In genomic region chr17:59437766-59438165, GRCh38 we compare ENCODE assay signal across 14 cellular contexts.
DNase-seq lines count a peak whose midpoint lies in the region; ATAC-seq, FAIRE-seq and TF ChIP-seq lines count a peak whose summit lies in the region.
"Had no signal": no experiment of that assay in that cellular context is flagged by ENCODE, and none has a peak within 500 bp of the region (broad histone marks: within the 10 kb centered on the region; RNA-seq: fewer than 3 reads in every experiment).

No MANE protein-coding gene starts in this region.

- no peaks in the 10 kb centered on the region for H3K36me3 Mint-ChIP-seq in activated CD4-positive, alpha-beta memory T cell treated with anti-CD3 and anti-CD28 coated beads for 36 hours
- peaks cover 1% of the 10 kb centered on the region for H3K36me3 Mint-ChIP-seq in chondrocyte (ENCODE audit: low read depth)
- H3K36me3 Mint-ChIP-seq in effector memory CD8-positive, alpha-beta T cell (ENCODE audit: insufficient read depth), result peaks cover under 1% of the 10 kb centered on the region
- H3K36me3 Mint-ChIP-seq in activated naive CD4-positive, alpha-beta T cell treated with anti-CD3 and anti-CD28 coated beads for 36 hours (ENCODE audit: low read depth), result no peaks in the 10 kb centered on the region
- H3K36me3 Mint-ChIP-seq: IgD-negative memory B cell had no signal

- POLR2A ChIA-PET in activated CD4-positive, alpha-beta memory T cell treated with anti-CD3 and anti-CD28 coated beads for 36 hours (lab: Charles Lee), result interaction anchor here (1.1 to 3.2 kb wide), 2 partner anchors 10 to 108 kb away, joined by 3 to 13 read pairs; no protein-coding TSS in a partner anchor

- no peaks in the 10 kb centered on the region for H3K9me3 ChIP-seq in parathyroid adenoma (ENCODE audit: control insufficient read depth, low read length)

- peaks cover 69% of the 10 kb centered on the region for H3K4me1 Mint-ChIP-seq in activated CD4-positive, alpha-beta memory T cell treated with anti-CD3 and anti-CD28 coated beads for 36 hours (ENCODE audit: low read depth)
- peaks cover 40% of the 10 kb centered on the region for H3K4me1 Mint-ChIP-seq in chondrocyte (ENCODE audit: low read depth)
- H3K4me1 Mint-ChIP-seq in effector memory CD8-positive, alpha-beta T cell (ENCODE audit: low read depth in 2 of 2), result peaks cover 5 to 6% of the 10 kb centered on the region in 2 donors
- H3K4me1 Mint-ChIP-seq in activated naive CD4-positive, alpha-beta T cell treated with anti-CD3 and anti-CD28 coated beads for 36 hours (ENCODE audit: low read depth), result peaks cover 49% of the 10 kb centered on the region

- peak overlapping the region; percentile 13 for H3K27ac Mint-ChIP-seq in activated CD4-positive, alpha-beta memory T cell treated with anti-CD3 and anti-CD28 coated beads for 36 hours
- no peak overlapping the region for H3K27ac Mint-ChIP-seq in chondrocyte (ENCODE audit: unreplicated experiment)
- no peak overlapping the region for H3K27ac Mint-ChIP-seq in effector memory CD8-positive, alpha-beta T cell
- no peak overlapping the region for H3K27ac Mint-ChIP-seq in activated naive CD4-positive, alpha-beta T cell treated with anti-CD3 and anti-CD28 coated beads for 36 hours
- H3K27ac Mint-ChIP-seq: GM23338 had no signal

- no peaks in the 10 kb centered on the region for H3K36me3 ChIP-seq in parathyroid adenoma (ENCODE audit: control insufficient read depth, insufficient read depth, low read length)

- intact Hi-C loops in activated CD4-positive, alpha-beta memory T cell treated with anti-CD3 and anti-CD28 coated beads for 36 hours (cut with micrococcal nuclease), result loop anchor here (5.0 to 10.0 kb wide), 2 partner anchors 180 to 387 kb away; partner anchors contain the start of gene CLTC
- intact Hi-C loops in activated naive CD4-positive, alpha-beta T cell treated with anti-CD3 and anti-CD28 coated beads for 36 hours (cut with micrococcal nuclease), result no loop called here

- H3K9ac ChIP-seq in parathyroid adenoma, result no peak overlapping the region

- peak overlapping the region; percentile 95 for H3K27ac ChIP-seq in parathyroid adenoma
- H3K27ac ChIP-seq: epithelial cell of prostate had no signal

- H3K27me3 Mint-ChIP-seq in activated CD4-positive, alpha-beta memory T cell treated with anti-CD3 and anti-CD28 coated beads for 36 hours, result peaks cover 3% of the 10 kb centered on the region
- no peaks in the 10 kb centered on the region for H3K27me3 Mint-ChIP-seq in chondrocyte (ENCODE audit: low read depth)
- peaks cover 6 to 13% of the 10 kb centered on the region in 2 donors for H3K27me3 Mint-ChIP-seq in effector memory CD8-positive, alpha-beta T cell
- H3K27me3 Mint-ChIP-seq in activated naive CD4-positive, alpha-beta T cell treated with anti-CD3 and anti-CD28 coated beads for 36 hours (ENCODE audit: low read depth), result no peaks in the 10 kb centered on the region
- H3K27me3 Mint-ChIP-seq: IgD-negative memory B cell had no signal

- peak overlapping the region; percentile 61 for H2AFZ ChIP-seq in parathyroid adenoma

- DNase-seq in GM12891 (ENCODE audit: insufficient read length, low spot score), result no peak
- peak; percentile 44 for DNase-seq in NAMALWA (ENCODE audit: low spot score)
- DNase-seq in activated CD4-positive, alpha-beta memory T cell treated with anti-CD3 and anti-CD28 coated beads for 36 hours, result no peak
- DNase-seq in chondrocyte (ENCODE audit: low spot score), result no peak
- DNase-seq in effector memory CD8-positive, alpha-beta T cell, result no peak
- DNase-seq in activated naive CD4-positive, alpha-beta T cell treated with anti-CD3 and anti-CD28 coated beads for 36 hours, result no peak
- DNase-seq: head of caudate nucleus; NCI-H1694; SHP77; stimulated activated naive CD4-positive, alpha-beta T cell treated with Interleukin-2 at 50 U/mL for 16 hours had no signal

- H3K4me2 ChIP-seq in parathyroid adenoma (ENCODE audit: low read length), result peak overlapping the region; percentile 46
- H3K4me2 ChIP-seq: GM23338 had no signal

- no peak for ATAC-seq in effector memory CD8-positive, alpha-beta T cell (replicated peaks)
- ATAC-seq: GM23338 had no signal

- H3K9me3 Mint-ChIP-seq in activated CD4-positive, alpha-beta memory T cell treated with anti-CD3 and anti-CD28 coated beads for 36 hours, result peaks cover 2% of the 10 kb centered on the region
- H3K9me3 Mint-ChIP-seq in chondrocyte (ENCODE audit: low read depth), result peaks cover 2% of the 10 kb centered on the region
- H3K9me3 Mint-ChIP-seq in effector memory CD8-positive, alpha-beta T cell, result no peaks in the 10 kb centered on the region
- H3K9me3 Mint-ChIP-seq in activated naive CD4-positive, alpha-beta T cell treated with anti-CD3 and anti-CD28 coated beads for 36 hours, result peaks cover under 1% of the 10 kb centered on the region
- H3K9me3 Mint-ChIP-seq: GM23338 had no signal

- no peaks in the 10 kb centered on the region for H3K27me3 ChIP-seq in parathyroid adenoma (ENCODE audit: control insufficient read depth, insufficient read depth, low read length)

- H3K79me2 ChIP-seq in parathyroid adenoma, result no peaks in the 10 kb centered on the region

- H3K4me3 ChIP-seq in parathyroid adenoma (ENCODE audit: low read depth, low read length), result no peak overlapping the region
- H3K4me3 ChIP-seq: GM23338 had no signal

- CTCF ChIA-PET in activated CD4-positive, alpha-beta memory T cell treated with anti-CD3 and anti-CD28 coated beads for 36 hours (lab: Charles Lee), result interaction anchor here (0.9 to 11.7 kb wide), 4 partner anchors 10 to 123 kb away, joined by 3 to 241 read pairs (median 118); partner anchors contain the start of gene YPEL2
- CTCF ChIA-PET in activated naive CD4-positive, alpha-beta T cell treated with anti-CD3 and anti-CD28 coated beads for 36 hours (lab: Charles Lee), result interaction anchor here (0.8 to 8.5 kb wide), 6 partner anchors 10 to 133 kb away, joined by 3 to 101 read pairs (median 12); no protein-coding TSS in a partner anchor

- H3K4me3 Mint-ChIP-seq in activated CD4-positive, alpha-beta memory T cell treated with anti-CD3 and anti-CD28 coated beads for 36 hours, result no peak overlapping the region
- H3K4me3 Mint-ChIP-seq in chondrocyte (ENCODE audit: unreplicated experiment), result no peak overlapping the region
- H3K4me3 Mint-ChIP-seq in effector memory CD8-positive, alpha-beta T cell, result no peak overlapping the region
- H3K4me3 Mint-ChIP-seq in activated naive CD4-positive, alpha-beta T cell treated with anti-CD3 and anti-CD28 coated beads for 36 hours, result no peak overlapping the region
- H3K4me3 Mint-ChIP-seq: GM23338 had no signal

- no peak for TF ChIP-seq CTCF in parathyroid adenoma (IDR thresholded peaks at IDR 0.05)
- TF ChIP-seq CTCF in chondrocyte (IDR thresholded peaks at IDR 0.05), result no peak

- no peak for FAIRE-seq in GM12891 (lab: Jason Lieb, UNC)

- no peak for TF ChIP-seq POLR2A in GM12891 (IDR thresholded peaks at IDR 0.05; ENCODE audit: low read depth, low read length)

- peaks cover 65% of the 10 kb centered on the region for H3K4me1 ChIP-seq in parathyroid adenoma

TF ChIP-seq in GM12891, 5 proteins besides CTCF, POLR2A, EP300 and RAD21:
- TF ChIP-seq SPI1 (IDR thresholded peaks at IDR 0.05; ENCODE audit: low read depth, low read length), result 0 out of 2 replicates have a peak, but pooled peaks have one; percentile 9
- TF ChIP-seq TAF1 (IDR thresholded peaks at IDR 0.05; ENCODE audit: low read depth, low read length), result no peak
